ENCODE assay signal across 6 cellular contexts in genomic region chr17:63911657-63912100, GRCh38. TPM values are rescaled to one million over a fixed set of nuclear protein-coding genes. Genes with fewer than 3 reads are reported as not detected.
DNase-seq lines count a peak whose midpoint lies in the region; ATAC-seq and TF ChIP-seq lines count a peak whose summit lies in the region.

No MANE protein-coding gene starts in this region.

- H3K27me3 ChIP-seq in BE2C, result no peaks in the 10 kb centered on the region
- H3K27me3 ChIP-seq in tibial artery, result peaks cover 0 to 14% of the 10 kb centered on the region in 2 donors

- DNase-seq in BE2C, result peak; percentile 61
- DNase-seq in NAMALWA (ENCODE audit: low spot score), result peak; percentile 68
- DNase-seq in activated T-helper 1 cell treated with anti-CD3 and anti-CD28 coated beads, Interleukin-2, amount 50 U/mL, for 16 hours (ENCODE audit: low read depth in 1 of 2, low spot score in 1 of 2), result peak; percentile 38 to 45
- DNase-seq in left lobe of liver (ENCODE audit: low spot score), result no peak
- no peak for DNase-seq in tibial artery

- H3K27ac ChIP-seq in tibial artery, result no peak overlapping the region

- H3K9me3 ChIP-seq in BE2C (no peaks in the 10 kb centered on the region), tibial artery (no peaks in the 10 kb centered on the region)

- ATAC-seq in left lobe of liver (peak; percentile 89), GM21515 (IDR thresholded peaks at IDR 0.05; ENCODE audit: unreplicated experiment) (no peak)

- H3K4me3 ChIP-seq in BE2C (ENCODE audit: low read depth, low read length) (no peak overlapping the region), tibial artery (no peak overlapping the region)

- H3K36me3 ChIP-seq in BE2C, result no peaks in the 10 kb centered on the region
- no peaks in the 10 kb centered on the region for H3K36me3 ChIP-seq in tibial artery

- intact Hi-C loops in tibial artery (cut with DNase I; ENCODE audit: low total_unique reads), result no loop called here

- H3K4me1 ChIP-seq in BE2C (no peaks in the 10 kb centered on the region), tibial artery (no peaks in the 10 kb centered on the region)

- TF ChIP-seq CTCF in BE2C (IDR thresholded peaks at IDR 0.05; ENCODE audit: low read depth, low read length) (peak; percentile 69), tibial artery (IDR thresholded peaks at IDR 0.05) (peak; percentile 46 to 86)

RNA-seq across cellular contexts. Expression of gene CSHL1, which starts 0.6 kb away (rescaled TPM):
- not detected for polyA plus RNA-seq in BE2C (2012; ENCODE audit: insufficient read depth, insufficient read length, low read depth)
- not detected for total RNA-seq in left lobe of liver

RNA-seq across cellular contexts. Expression of gene GH1, which starts 7.0 kb away (rescaled TPM):
- polyA plus RNA-seq in BE2C (2012; ENCODE audit: insufficient read depth, insufficient read length, low read depth), result not detected
- total RNA-seq in left lobe of liver, result not detected

RNA-seq across cellular contexts. Expression of gene CSH1, which starts 15.3 kb away (rescaled TPM):
- not detected for polyA plus RNA-seq in BE2C (2012; ENCODE audit: insufficient read depth, insufficient read length, low read depth)
- total RNA-seq in left lobe of liver, result not detected

RNA-seq across cellular contexts. Expression of gene CD79B, which starts 20.5 kb away (rescaled TPM):
- polyA plus RNA-seq in BE2C (2012; ENCODE audit: insufficient read depth, insufficient read length, low read depth), result 1.6 TPM
- 0.81 TPM for total RNA-seq in left lobe of liver

RNA-seq across cellular contexts. Expression of gene GH2, which starts 29.9 kb away (rescaled TPM):
- polyA plus RNA-seq in BE2C (2012; ENCODE audit: insufficient read depth, insufficient read length, low read depth), result not detected
- total RNA-seq in left lobe of liver, result not detected

Comparison
In these comparisons a context has a peak if more than half of its experiments do, and no peak if none do; other contexts are left out.
1. DNase-seq: peak in BE2C (single experiment), NAMALWA (single experiment) and activated T-helper 1 cell treated with anti-CD3 and anti-CD28 coated beads, Interleukin-2, amount 50 U/mL, for 16 hours (2 of 2); none in left lobe of liver (single experiment) and tibial artery (0 of 2).